Comparison of ENCODE assay signal across 20 cellular contexts in the genomic region with DNA sequence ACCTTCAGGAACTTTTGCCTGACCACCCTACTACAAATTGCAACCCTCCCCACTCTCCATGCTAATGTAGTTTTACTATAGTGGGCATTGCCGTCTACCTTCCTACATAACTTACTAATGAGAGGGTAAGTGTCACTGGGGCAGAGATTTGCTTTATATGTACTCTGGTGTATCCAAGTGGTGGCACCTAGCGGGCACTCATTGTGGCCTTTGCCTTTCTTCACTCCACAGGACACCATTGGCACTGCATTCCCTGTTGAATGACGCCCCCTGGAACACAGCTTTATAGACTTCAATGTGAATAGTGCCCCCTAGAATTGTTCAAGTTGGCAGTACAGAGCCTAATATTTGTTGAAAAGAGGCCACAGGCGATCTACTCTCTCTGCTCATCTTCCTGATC.
DNase-seq lines count a peak whose midpoint lies in the region; ATAC-seq and TF ChIP-seq lines count a peak whose summit lies in the region.
"Had no signal": no experiment of that assay in that cellular context is flagged by ENCODE, and none has a peak within 500 bp of the region (broad histone marks: within the 10 kb centered on the region; RNA-seq: fewer than 3 reads in every experiment).

No MANE protein-coding gene starts in this region.

- H3K4me1 ChIP-seq in duodenal mucosa (ENCODE audit: control insufficient read depth in 1 of 2, insufficient read depth in 2 of 2, low read length in 2 of 2), result peaks cover 33 to 63% of the 10 kb centered on the region in 2 donors
- peaks cover 2 to 15% (median 7%) of the 10 kb centered on the region in 4 donors for H3K4me1 ChIP-seq in liver (ENCODE audit: control insufficient read depth in 4 of 4, insufficient read depth in 4 of 4, low read length in 3 of 4)

- H3K36me3 Mint-ChIP-seq in type B pancreatic cell (no peaks in the 10 kb centered on the region), chondrocyte (ENCODE audit: low read depth) (no peaks in the 10 kb centered on the region)

- peak overlapping the region in 1 of 2 donors; percentile 40 for H3K4me3 ChIP-seq in duodenal mucosa (ENCODE audit: low read depth in 1 of 2, low read length in 2 of 2)
- H3K4me3 ChIP-seq in liver (ENCODE audit: low read depth in 1 of 3, low read length in 3 of 3), result no peak overlapping the region

- H3K9ac ChIP-seq in duodenal mucosa (ENCODE audit: low read depth in 1 of 2, low read length in 2 of 2), result peak overlapping the region in 1 of 2 donors; percentile 39
- no peak overlapping the region for H3K9ac ChIP-seq in liver (ENCODE audit: low read depth in 1 of 2, low read length in 2 of 2)
- H3K9ac ChIP-seq: KMS-11 had no signal

- WGBS in liver, result 85% methylated on average over 4 of the region's 4 CpGs

- H3K9me3 ChIP-seq in duodenal mucosa (ENCODE audit: control insufficient read depth in 1 of 2, low read length in 2 of 2) (no peaks in the 10 kb centered on the region), liver (ENCODE audit: control insufficient read depth in 4 of 4, low read length in 3 of 4) (no peaks in the 10 kb centered on the region)

- no peaks in the 10 kb centered on the region for H3K27me3 ChIP-seq in duodenal mucosa (ENCODE audit: control insufficient read depth in 1 of 2, insufficient read depth in 2 of 2, low read length in 2 of 2)
- H3K27me3 ChIP-seq in liver (ENCODE audit: control insufficient read depth in 4 of 4, insufficient read depth in 4 of 4, low read length in 3 of 4), result no peaks in the 10 kb centered on the region

- H3K9me3 Mint-ChIP-seq in type B pancreatic cell (no peaks in the 10 kb centered on the region), chondrocyte (ENCODE audit: low read depth) (no peaks in the 10 kb centered on the region)

- DNase-seq in DMS53 (lab: John Stamatoyannopoulos, UW) (peak; percentile 8), DMS53 treated with DMSO at 0.1 percent for 48 hours (lab: John Stamatoyannopoulos, UW; ENCODE audit: unreplicated experiment) (no peak), type B pancreatic cell (ENCODE audit: extremely low spot score, unreplicated experiment) (no peak), chondrocyte (ENCODE audit: low spot score) (no peak)
- DNase-seq: COR-L47, DMS79, HCEC 1CT, MM.1S, NCI-H1105, NCI-H187, NCI-H774, SIG-M5 had no signal

- peak overlapping the region; percentile 50 for H3K27ac ChIP-seq in duodenal mucosa (ENCODE audit: low read depth, low read length)
- H3K27ac ChIP-seq in liver (ENCODE audit: low read depth in 1 of 2, low read length in 2 of 2), result no peak overlapping the region
- H3K27ac ChIP-seq: 22Rv1, C4-2B, HL-60, KMS-11 had no signal

- H3K36me3 ChIP-seq in duodenal mucosa (ENCODE audit: control insufficient read depth in 1 of 2, insufficient read depth in 2 of 2, low read length in 2 of 2) (no peaks in the 10 kb centered on the region), liver (ENCODE audit: control insufficient read depth in 4 of 4, insufficient read depth in 3 of 4, low read depth in 1 of 4, low read length in 3 of 4) (no peaks in the 10 kb centered on the region)

- H3K27me3 Mint-ChIP-seq in type B pancreatic cell, result no peaks in the 10 kb centered on the region
- no peaks in the 10 kb centered on the region for H3K27me3 Mint-ChIP-seq in chondrocyte (ENCODE audit: low read depth)

- peak; percentile 36 to 72 for TF ChIP-seq RAD21 in liver (IDR thresholded peaks at IDR 0.05)

- peak overlapping the region; percentile 14 for H3K27ac Mint-ChIP-seq in type B pancreatic cell
- no peak overlapping the region for H3K27ac Mint-ChIP-seq in chondrocyte (ENCODE audit: unreplicated experiment)

- H3K4me1 Mint-ChIP-seq in type B pancreatic cell (ENCODE audit: unreplicated experiment) (peaks cover 12% of the 10 kb centered on the region), chondrocyte (ENCODE audit: low read depth) (peaks cover 9% of the 10 kb centered on the region)

- no peak for ATAC-seq in HG02623 (IDR thresholded peaks at IDR 0.05; ENCODE audit: unreplicated experiment)
- ATAC-seq in HG03039 (IDR thresholded peaks at IDR 0.05; ENCODE audit: unreplicated experiment), result no peak

- peak; percentile 17 for TF ChIP-seq CTCF in liver (IDR thresholded peaks at IDR 0.05; ENCODE audit: low read depth, low read length, missing input control)
- no peak for TF ChIP-seq CTCF in type B pancreatic cell (conservative IDR thresholded peaks at IDR 0.05)
- TF ChIP-seq CTCF in chondrocyte (IDR thresholded peaks at IDR 0.05), result no peak

- H3K4me3 Mint-ChIP-seq in type B pancreatic cell (no peak overlapping the region), chondrocyte (ENCODE audit: unreplicated experiment) (no peak overlapping the region)

TF ChIP-seq in liver, 16 proteins besides CTCF, POLR2A, EP300 and RAD21:
- TF ChIP-seq GABPA (IDR thresholded peaks at IDR 0.05 in 1 of 2, conservative IDR thresholded peaks at IDR 0.05 in 1 of 2) (no peak), EGR1 (IDR thresholded peaks at IDR 0.05; ENCODE audit: low read depth in 2 of 2) (no peak), TAF1 (conservative IDR thresholded peaks at IDR 0.05) (peak; percentile 5), NR2F2 (IDR thresholded peaks at IDR 0.05) (no peak)
- TF ChIP-seq, protein P1, sequence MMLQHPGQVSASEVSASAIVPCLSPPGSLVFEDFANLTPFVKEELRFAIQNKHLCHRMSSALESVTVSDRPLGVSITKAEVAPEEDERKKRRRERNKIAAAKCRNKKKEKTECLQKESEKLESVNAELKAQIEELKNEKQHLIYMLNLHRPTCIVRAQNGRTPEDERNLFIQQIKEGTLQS (IDR thresholded peaks at IDR 0.05), result no peak
